ENCODE assay signal across 29 cellular contexts in the genomic region with DNA sequence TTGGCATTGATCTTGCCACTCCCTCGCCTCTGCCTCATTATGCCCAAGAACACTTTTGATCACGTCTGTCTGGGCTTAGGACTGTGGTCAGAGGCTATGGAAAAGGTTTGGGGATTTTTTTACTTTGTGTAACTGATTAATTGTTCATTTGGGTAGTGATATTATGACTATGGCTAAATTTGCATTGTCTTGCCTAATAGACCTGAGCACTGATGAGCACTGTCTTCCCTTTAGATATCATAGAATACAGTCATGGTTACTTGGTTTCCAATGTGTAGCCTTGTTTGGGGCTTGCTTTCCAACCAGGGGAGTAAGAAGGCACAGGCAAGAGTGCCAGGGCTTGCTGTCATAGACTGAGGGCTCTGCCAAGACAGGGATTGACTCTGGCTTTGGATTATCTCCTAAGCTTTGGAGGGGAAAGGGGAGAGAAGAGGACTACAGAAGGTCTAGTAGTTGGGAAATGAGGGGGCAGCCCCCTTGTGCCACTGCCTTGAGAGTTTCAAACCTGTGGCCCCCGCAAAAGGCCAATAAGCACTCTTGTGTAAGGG. TPM values are rescaled to one million over a fixed set of nuclear protein-coding genes. Genes with fewer than 3 reads are reported as not detected.
DNase-seq lines count a peak whose midpoint lies in the region; ATAC-seq, FAIRE-seq and TF ChIP-seq lines count a peak whose summit lies in the region.
"Had no signal": no experiment of that assay in that cellular context is flagged by ENCODE, and none has a peak within 500 bp of the region (broad histone marks: within the 10 kb centered on the region; RNA-seq: fewer than 3 reads in every experiment).

No MANE protein-coding gene starts in this region.

- FAIRE-seq in GM12878 (lab: Jason Lieb, UNC): no peak

- H3K9ac ChIP-seq in GM12878 (ENCODE audit: control insufficient read depth, insufficient read depth, low read length): no peak overlapping the region
- H3K9ac ChIP-seq in Karpas-422 (ENCODE audit: low read length): no peak overlapping the region
- H3K9ac ChIP-seq: neural progenitor cell had no signal

- no peak for TF ChIP-seq EP300 in GM12878 (IDR thresholded peaks at IDR 0.05; ENCODE audit: borderline replicate concordance in 1 of 2, control insufficient read depth in 1 of 2, low read depth in 2 of 2, low read length in 2 of 2)

- no peaks in the 10 kb centered on the region for H3K9me2 ChIP-seq in Karpas-422 (replicated peaks; ENCODE audit: insufficient read depth, low read length)

- peak overlapping the region; percentile 83 to 86 for H3K27ac Mint-ChIP-seq in activated naive CD4-positive, alpha-beta T cell treated with anti-CD3 and anti-CD28 coated beads, Interleukin-2, amount 50 U/mL, for 72 hours
- H3K27ac Mint-ChIP-seq: activated naive CD4-positive, alpha-beta T cell treated with anti-CD3 and anti-CD28 coated beads, Interleukin-2, amount 10 ng/mL, durations not matched to agents 7 days and 5 days; GM23338; neural progenitor cell; progenitor cell of endocrine pancreas had no signal

- no peak for DNase-seq in activated naive CD4-positive, alpha-beta T cell treated with anti-CD3 and anti-CD28 coated beads, Interleukin-2, amount 50 U/mL, for 72 hours (ENCODE audit: low spot score in 2 of 2)
- DNase-seq in activated naive CD4-positive, alpha-beta T cell treated with Interleukin-2 at 50 U/mL for 16 hours: no peak
- DNase-seq in MG63 (peak; percentile 57), GM12878 (ENCODE audit: low read depth, low spot score) (no peak), KBM-7 (no peak), Karpas-422 (no peak)
- DNase-seq in stimulated activated naive CD8-positive, alpha-beta T cell treated with anti-CD3 and anti-CD28 coated beads, Interleukin-15, Interleukin-2, amounts not matched to agents 100 U/mL and 50 U/mL, for 24 hours: no peak
- DNase-seq: activated CD4-positive, CD25-positive, alpha-beta regulatory T cell treated with anti-CD3 and anti-CD28 coated beads, Interleukin-2, amount 50 U/mL, for 72 hours; activated naive CD4-positive, alpha-beta T cell treated with anti-CD3 and anti-CD28 coated beads, Interleukin-2, amount 10 ng/mL, durations not matched to agents 7 days and 5 days; DMS79 treated with DMSO at 0.1 percent for 48 hours; heart right ventricle; Kasumi-1; midbrain; NCI-H1092; NCI-H187 treated with DMSO at 0.1 percent for 48 hours; NCI-H774; OCI-M1; stimulated activated CD4-positive, alpha-beta T cell treated with anti-CD3 and anti-CD28 coated beads, Interleukin-1b, Interleukin-23, amount 100 ng/mL, for 48 hours; stimulated activated naive CD4-positive, alpha-beta T cell had no signal

- H3K79me2 ChIP-seq in GM12878 (ENCODE audit: control insufficient read depth, insufficient read depth, low read length) (no peaks in the 10 kb centered on the region), Karpas-422 (ENCODE audit: low read length) (no peaks in the 10 kb centered on the region)

- POLR2A ChIA-PET in GM12878 (lab: Charles Lee): interaction anchor here (0.6 to 1.6 kb wide), 3 partner anchors 9 to 135 kb away, joined by 3 to 7 read pairs (median 4); no protein-coding TSS in a partner anchor

- H3K36me3 ChIP-seq in MG63 (peaks cover 29% of the 10 kb centered on the region), GM12878 (ENCODE audit: control insufficient read depth in 2 of 2, insufficient read depth in 2 of 2, low read length in 1 of 2) (peaks cover 8 to 11% of the 10 kb centered on the region in 2 experiments), Karpas-422 (ENCODE audit: insufficient read depth, low read length) (peaks cover 17% of the 10 kb centered on the region)
- H3K36me3 ChIP-seq: neural progenitor cell had no signal

- no peak overlapping the region for H2AFZ ChIP-seq in GM12878 (ENCODE audit: control insufficient read depth, low read depth, low read length)
- H2AFZ ChIP-seq in Karpas-422 (ENCODE audit: low read length): no peak overlapping the region
- H2AFZ ChIP-seq: GM23338, neural progenitor cell had no signal

- no peaks in the 10 kb centered on the region for H3K9me3 ChIP-seq in MG63
- no peaks in the 10 kb centered on the region for H3K9me3 ChIP-seq in GM12878 (replicated peaks; ENCODE audit: control insufficient read depth, insufficient read depth, low read length)
- no peaks in the 10 kb centered on the region for H3K9me3 ChIP-seq in Karpas-422 (ENCODE audit: low read length)
- H3K9me3 ChIP-seq: heart right ventricle, tibial nerve had no signal

- intact Hi-C loops in GM12878 (cut with micrococcal nuclease; ENCODE audit: unreplicated experiment): no loop called here

- ATAC-seq in activated naive CD4-positive, alpha-beta T cell treated with anti-CD3 and anti-CD28 coated beads, Interleukin-2, amount 50 U/mL, for 72 hours: peak; percentile 88 to 91
- ATAC-seq in GM12878 (peak; percentile 66), GM21717 (IDR thresholded peaks at IDR 0.05; ENCODE audit: unreplicated experiment) (no peak)
- peak; percentile 87 for ATAC-seq in stimulated activated naive CD8-positive, alpha-beta T cell treated with anti-CD3 and anti-CD28 coated beads, Interleukin-15, Interleukin-2, amounts not matched to agents 100 U/mL and 50 U/mL, for 24 hours
- ATAC-seq: GM23338, left lobe of liver, Right ventricle myocardium inferior had no signal

- H3K9me3 Mint-ChIP-seq in activated naive CD4-positive, alpha-beta T cell treated with anti-CD3 and anti-CD28 coated beads, Interleukin-2, amount 50 U/mL, for 72 hours: no peaks in the 10 kb centered on the region
- H3K9me3 Mint-ChIP-seq: activated naive CD4-positive, alpha-beta T cell treated with anti-CD3 and anti-CD28 coated beads, Interleukin-2, amount 10 ng/mL, durations not matched to agents 7 days and 5 days; central memory CD8-positive, alpha-beta T cell; GM23338; neural progenitor cell had no signal

- no TSS peak for BruUV-seq in GM12878 (replicated peaks; lab: Mats Ljungman, UMichigan)

- H3K27ac ChIP-seq in GM12878 (ENCODE audit: control insufficient read depth, insufficient read depth): no peak overlapping the region
- H3K27ac ChIP-seq in Karpas-422 (ENCODE audit: low read length): no peak overlapping the region
- H3K27ac ChIP-seq: epithelial cell of prostate, heart right ventricle, neural progenitor cell had no signal

- no peaks in the 10 kb centered on the region for H3K4me1 ChIP-seq in GM12878 (ENCODE audit: control insufficient read depth, insufficient read depth, low read length)
- peaks cover 16% of the 10 kb centered on the region for H3K4me1 ChIP-seq in Karpas-422 (ENCODE audit: low read length)
- H3K4me1 ChIP-seq: neural progenitor cell had no signal

- WGBS in GM12878 (ENCODE audit: insufficient coverage, insufficient replicate concordance, low lambda C conversion rate, missing lambda C conversion rate): 42% methylated on average over 3 of the region's 3 CpGs

- RAD21 ChIA-PET in GM12878 (lab: Charles Lee; ENCODE audit: unreplicated experiment): interaction anchor here (1.3 to 1.5 kb wide), 2 partner anchors 12 to 74 kb away, joined by 3 to 4 read pairs; no protein-coding TSS in a partner anchor

- H3K27me3 ChIP-seq in MG63 (no peaks in the 10 kb centered on the region), GM12878 (replicated peaks in 1 of 2; ENCODE audit: control insufficient read depth in 2 of 2, insufficient read depth in 2 of 2, low read length in 1 of 2) (no peaks in the 10 kb centered on the region), Karpas-422 (ENCODE audit: low read length) (no peaks in the 10 kb centered on the region)
- H3K27me3 ChIP-seq: heart right ventricle, neural progenitor cell, tibial nerve had no signal

- no peak for TF ChIP-seq CTCF in GM12878 (IDR thresholded peaks at IDR 0.05 in 2 of 3, conservative IDR thresholded peaks at IDR 0.05 in 1 of 3; ENCODE audit: control insufficient read depth in 2 of 3, extremely low read depth in 1 of 3, insufficient read depth in 1 of 3, low read depth in 3 of 3, low read length in 3 of 3)

- H3K36me3 Mint-ChIP-seq in activated naive CD4-positive, alpha-beta T cell treated with anti-CD3 and anti-CD28 coated beads, Interleukin-2, amount 50 U/mL, for 72 hours: peaks cover 0 to 13% of the 10 kb centered on the region in 2 donors

- H4K20me1 ChIP-seq in GM12878 (ENCODE audit: control insufficient read depth, insufficient read depth) (no peaks in the 10 kb centered on the region), Karpas-422 (ENCODE audit: insufficient read depth, low read depth, low read length) (no peaks in the 10 kb centered on the region)

- no peak overlapping the region for H3K4me2 ChIP-seq in GM12878 (ENCODE audit: control insufficient read depth, insufficient read depth)
- H3K4me2 ChIP-seq in Karpas-422 (ENCODE audit: low read depth, low read length, poor library complexity, severe bottlenecking): no peak overlapping the region
- H3K4me2 ChIP-seq: GM23338, neural progenitor cell had no signal

- no peak for TF ChIP-seq POLR2A in GM12878 (IDR thresholded peaks at IDR 0.05; ENCODE audit: low read depth, low read length)

- SMC1A ChIA-PET in GM12878 (lab: Charles Lee; ENCODE audit: uncharacterized antibody, unreplicated experiment): interaction anchor here (0.8 to 1.5 kb wide), 3 partner anchors 9 to 40 kb away, joined by 4 to 9 read pairs (median 5); no protein-coding TSS in a partner anchor

- TF ChIP-seq RAD21 in GM12878 (IDR thresholded peaks at IDR 0.05; ENCODE audit: insufficient read depth, low read depth, low read length): no peak

- in situ Hi-C loops in GM12878 (cut with MboI): no loop called here
- in situ Hi-C loops in KBM-7 (cut with MboI; ENCODE audit: low pct_unique_long_range_greater_than_20kb, low sequenced_read_pairs): no loop called here

- H3K4me3 ChIP-seq in MG63 (no peak overlapping the region), GM12878 (no peak overlapping the region), Karpas-422 (ENCODE audit: low read length) (no peak overlapping the region)
- H3K4me3 ChIP-seq: GM23338, heart right ventricle, neural progenitor cell, skin epidermis, tibial nerve had no signal

- CTCF ChIA-PET in GM12878 (lab: Yijun Ruan, JAX): interaction anchor here (0.9 to 2.7 kb wide), 4 partner anchors 11 to 60 kb away, joined by 3 to 11 read pairs (median 5); no protein-coding TSS in a partner anchor

RNA-seq across cellular contexts. Expression of a gene that starts 13.7 kb away (rescaled TPM):
- 100 to 1,000 TPM in 1 of 2 donors, 10 to 100 TPM in 1; 76.7 to 166 TPM for total RNA-seq in activated naive CD4-positive, alpha-beta T cell treated with anti-CD3 and anti-CD28 coated beads, Interleukin-2, amount 50 U/mL, for 72 hours
- total RNA-seq in MG63 (2014; rRNA removed; shearing (Covaris generic); ENCODE audit: low replicate concordance): 0.64 and 3.3 TPM in 2 replicates
- 116 and 138 TPM in 2 replicates for total RNA-seq in GM12878 (2013; cell fraction: nucleolus; rRNA removed)
- total RNA-seq in GM12878 (2014; rRNA removed) (247 and 261 TPM in 2 replicates), GM12878 (2014; rRNA removed; fragmentation: Illumina TruSeq; extraction: Trizol) (75.5 and 81.3 TPM in 2 replicates), GM12878 (2021) (251 and 259 TPM in 2 replicates)
- 48.8 TPM for polyA plus RNA-seq in GM12878 (2011; ENCODE audit: low read depth)
- polyA plus RNA-seq in GM12878 (2011; rRNA removed) (40.7 and 103 TPM in 2 replicates), GM12878 (2014; fragmentation: Illumina TruSeq; extraction: Trizol) (5.9 and 58.2 TPM in 2 replicates), GM12878 (2014; fragmentation: Nextera tagmentation; extraction: Ambion mirVana) (1 to 10 TPM; 1.1 to 5.0 TPM), GM12878 (2014; rRNA removed) (290 and 364 TPM in 2 replicates), GM12878 (2016; fragmentation: Nextera tagmentation; extraction: Ambion mirVana) (100 to 1,000 TPM; 307 to 339 TPM)
- 157 and 273 TPM in 2 replicates for polyA plus RNA-seq in GM12878 (2011; cell fraction: cytosol; rRNA removed)
- polyA plus RNA-seq in GM12878 (2011; cell fraction: nucleus; rRNA removed): 564 and 586 TPM in 2 replicates
- polyA plus RNA-seq in GM12878 (2012): 167 and 191 TPM in 2 replicates
- polyA minus RNA-seq in GM12878 (2011; rRNA and poly(A)+ RNA removed): 24.1 and 63.2 TPM in 2 replicates
- polyA minus RNA-seq in GM12878 (2011; cell fraction: cytosol; rRNA and poly(A)+ RNA removed): 44.1 and 64.9 TPM in 2 replicates
- polyA minus RNA-seq in GM12878 (2011; cell fraction: nucleus; rRNA and poly(A)+ RNA removed): 154 and 220 TPM in 2 replicates
- total RNA-seq in Karpas-422 (2014; rRNA removed; shearing (Covaris generic); ENCODE audit: low replicate concordance): 200 and 538 TPM in 2 replicates

RNA-seq across cellular contexts. Expression of a gene that starts 55.4 kb away (rescaled TPM):
- 100 to 1,000 TPM in 1 of 2 donors, 10 to 100 TPM in 1; 68.3 to 112 TPM for total RNA-seq in activated naive CD4-positive, alpha-beta T cell treated with anti-CD3 and anti-CD28 coated beads, Interleukin-2, amount 50 U/mL, for 72 hours
- 18.7 and 29.0 TPM in 2 replicates for total RNA-seq in MG63 (2014; rRNA removed; shearing (Covaris generic); ENCODE audit: low replicate concordance)
- total RNA-seq in GM12878 (2013; cell fraction: nucleolus; rRNA removed): 194 and 198 TPM in 2 replicates
- 28.6 and 33.2 TPM in 2 replicates for total RNA-seq in GM12878 (2014; rRNA removed)
- 30.8 and 32.8 TPM in 2 replicates for total RNA-seq in GM12878 (2014; rRNA removed; fragmentation: Illumina TruSeq; extraction: Trizol)
- 40.0 and 45.3 TPM in 2 replicates for total RNA-seq in GM12878 (2021)
- polyA plus RNA-seq in GM12878 (2011; ENCODE audit: low read depth): 35.0 TPM
- 43.0 and 50.5 TPM in 2 replicates for polyA plus RNA-seq in GM12878 (2011; rRNA removed)
- polyA plus RNA-seq in GM12878 (2011; cell fraction: cytosol; rRNA removed): 39.3 and 41.7 TPM in 2 replicates
- 88.9 and 97.6 TPM in 2 replicates for polyA plus RNA-seq in GM12878 (2011; cell fraction: nucleus; rRNA removed)
- polyA plus RNA-seq in GM12878 (2012): 38.9 and 44.0 TPM in 2 replicates
- polyA plus RNA-seq in GM12878 (2014; fragmentation: Illumina TruSeq; extraction: Trizol): 49.5 and 51.2 TPM in 2 replicates
- 10 to 100 TPM; 13.3 to 15.6 TPM for polyA plus RNA-seq in GM12878 (2014; fragmentation: Nextera tagmentation; extraction: Ambion mirVana)
- polyA plus RNA-seq in GM12878 (2014; rRNA removed): 39.7 and 42.7 TPM in 2 replicates
- 10 to 100 TPM; 50.0 to 54.1 TPM for polyA plus RNA-seq in GM12878 (2016; fragmentation: Nextera tagmentation; extraction: Ambion mirVana)
- 38.4 and 42.4 TPM in 2 replicates for polyA minus RNA-seq in GM12878 (2011; rRNA and poly(A)+ RNA removed)
- polyA minus RNA-seq in GM12878 (2011; cell fraction: cytosol; rRNA and poly(A)+ RNA removed): 9.0 and 20.6 TPM in 2 replicates
- polyA minus RNA-seq in GM12878 (2011; cell fraction: nucleus; rRNA and poly(A)+ RNA removed): 27.2 and 43.3 TPM in 2 replicates
- total RNA-seq in Karpas-422 (2014; rRNA removed; shearing (Covaris generic); ENCODE audit: low replicate concordance): 25.8 and 27.5 TPM in 2 replicates

Comparison
In these comparisons a context has a peak if more than half of its experiments do, and no peak if none do; other contexts are left out.
1. RNA of a gene that starts 13.7 kb away (total RNA-seq): 75.5 to 261 TPM in GM12878, 200 to 538 TPM in Karpas-422 and 76.7 to 166 TPM in activated naive CD4-positive, alpha-beta T cell treated with anti-CD3 and anti-CD28 coated beads, Interleukin-2, amount 50 U/mL, for 72 hours; 0.64 to 3.3 TPM in MG63; every median in the first group is over 10 times any median in the second.